Comparison of ENCODE assay signal across 8 cellular contexts in the genomic region with DNA sequence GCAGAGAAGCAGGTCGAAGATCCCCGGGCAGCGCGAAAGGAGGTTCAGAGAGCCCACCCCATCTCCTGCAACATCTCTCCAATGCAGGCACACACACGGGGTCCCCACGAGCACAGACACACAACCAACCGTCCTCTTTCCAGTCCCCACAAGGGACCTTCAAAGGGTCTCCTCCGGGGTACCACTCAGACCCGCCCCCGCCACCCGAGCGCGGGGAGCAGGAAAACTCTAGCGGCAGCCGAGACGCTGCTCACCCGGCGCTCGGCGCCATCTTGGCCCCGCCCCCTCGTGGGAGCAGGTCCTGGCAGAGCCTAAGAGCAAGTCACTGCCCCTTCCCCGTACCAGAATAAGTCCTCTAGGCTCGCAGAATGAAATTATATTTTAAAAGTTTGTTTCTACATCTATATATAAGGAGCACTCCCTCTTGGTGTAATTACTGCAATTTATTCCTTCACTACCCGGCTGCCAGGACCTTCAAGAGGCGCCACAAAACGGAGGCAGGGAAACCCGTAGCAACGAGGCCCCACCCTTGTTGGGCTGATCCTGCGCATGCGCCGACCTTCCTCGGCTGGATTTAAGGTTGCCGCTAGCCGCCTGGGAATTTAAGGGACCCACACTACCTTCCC. TPM values are rescaled to one million over a fixed set of nuclear protein-coding genes. Genes with fewer than 3 reads are reported as not detected.
DNase-seq lines count a peak whose midpoint lies in the region; ATAC-seq lines count a peak whose summit lies in the region.

A gene with protein sequence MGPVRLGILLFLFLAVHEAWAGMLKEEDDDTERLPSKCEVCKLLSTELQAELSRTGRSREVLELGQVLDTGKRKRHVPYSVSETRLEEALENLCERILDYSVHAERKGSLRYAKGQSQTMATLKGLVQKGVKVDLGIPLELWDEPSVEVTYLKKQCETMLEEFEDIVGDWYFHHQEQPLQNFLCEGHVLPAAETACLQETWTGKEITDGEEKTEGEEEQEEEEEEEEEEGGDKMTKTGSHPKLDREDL (plus strand): TSS at position 560 of the 626 bp plus-strand sequence. CDS start 111 bp downstream, outside the sequence.
A gene (minus strand): TSS at position 284 of the 626 bp plus-strand sequence. CDS start 5,149 bp downstream, outside the sequence.

- H3K36me3 ChIP-seq in CD8-positive, alpha-beta memory T cell (ENCODE audit: insufficient read depth, low read length) = no peaks in the 10 kb centered on the region

- ATAC-seq in GM19463 (IDR thresholded peaks at IDR 0.05; ENCODE audit: unreplicated experiment) = peak; percentile 63

- peaks cover 0 to 41% (median 4%) of the 10 kb centered on the region in 3 donors for H3K36me3 Mint-ChIP-seq in CD8-positive, alpha-beta memory T cell

- peak within 1 kb of the TSS; percentile 96 to 100 (median 99) for H3K27ac Mint-ChIP-seq in CD8-positive, alpha-beta memory T cell

- H3K27ac ChIP-seq in CD8-positive, alpha-beta memory T cell (ENCODE audit: low read depth, low read length) = peak within 1 kb of the TSS; percentile 94

- peak within 1 kb of the TSS; percentile 99 for H3K4me3 ChIP-seq in CD8-positive, alpha-beta memory T cell (ENCODE audit: low read length)

- H3K4me1 ChIP-seq in CD8-positive, alpha-beta memory T cell (ENCODE audit: insufficient read depth, low read length) = peaks cover 17% of the 10 kb centered on the region

- no peaks in the 10 kb centered on the region for H3K27me3 Mint-ChIP-seq in CD8-positive, alpha-beta memory T cell

- CTCF ChIA-PET in CD8-positive, alpha-beta memory T cell (lab: Charles Lee) = interaction anchor here (0.9 to 2.1 kb wide), 3 partner anchors 8 to 733 kb away, joined by 3 to 8 read pairs (median 4); a partner anchor contains a TSS

- H3K9me3 ChIP-seq in CD8-positive, alpha-beta memory T cell (ENCODE audit: low read length) = no peaks in the 10 kb centered on the region

- no peaks in the 10 kb centered on the region for H3K9me3 Mint-ChIP-seq in CD8-positive, alpha-beta memory T cell

- H3K4me3 Mint-ChIP-seq in CD8-positive, alpha-beta memory T cell = peak within 1 kb of the TSS; percentile 95 to 99 (median 97)

- POLR2A ChIA-PET in CD8-positive, alpha-beta memory T cell (lab: Charles Lee) = interaction anchor here (1.5 kb wide), 1 partner anchor 15 kb away, joined by 7 read pairs; no protein-coding TSS in a partner anchor

- peak; percentile 93 to 97 (median 94) for DNase-seq in CD8-positive, alpha-beta memory T cell
- DNase-seq in HS-5 (ENCODE audit: low read depth) (peak; percentile 86), NK-92 (lab: John Stamatoyannopoulos, UW; ENCODE audit: unreplicated experiment) (peak; percentile 66), medulla oblongata (ENCODE audit: extremely low spot score) (peak; percentile 97)
- peak; percentile 92 to 93 for DNase-seq in activated CD8-positive, alpha-beta memory T cell treated with anti-CD3 and anti-CD28 coated beads for 1 hour (ENCODE audit: extremely low read depth in 1 of 2, low read depth in 1 of 2)
- peak; percentile 95 for DNase-seq in effector CD4-positive, alpha-beta T cell
- peak; percentile 89 to 91 (median 90) for DNase-seq in stimulated activated CD4-positive, alpha-beta T cell treated with anti-CD3 and anti-CD28 coated beads, TNF-alpha, amount 100 ng/mL, for 48 hours (ENCODE audit: low read depth in 3 of 3)

- H3K4me1 Mint-ChIP-seq in CD8-positive, alpha-beta memory T cell = peaks cover 24 to 34% (median 32%) of the 10 kb centered on the region in 3 donors

- H3K27me3 ChIP-seq in CD8-positive, alpha-beta memory T cell (ENCODE audit: insufficient read depth, low read length, poor library complexity, severe bottlenecking) = no peaks in the 10 kb centered on the region

RNA-seq across cellular contexts. Expression of the first gene that starts in this region (rescaled TPM):
- total RNA-seq in CD8-positive, alpha-beta memory T cell = 10 to 100 TPM; 18.9 to 19.0 TPM
- 24.1 TPM for polyA plus RNA-seq in CD8-positive, alpha-beta memory T cell

RNA-seq across cellular contexts. Expression of the second gene that starts in this region (rescaled TPM):
- 10 to 100 TPM; 75.7 to 82.3 TPM for total RNA-seq in CD8-positive, alpha-beta memory T cell
- 39.8 TPM for polyA plus RNA-seq in CD8-positive, alpha-beta memory T cell

Comparison
In these comparisons a context has a peak if more than half of its experiments do, and no peak if none do; other contexts are left out.
1. Peak in every context shown above with its lines: DNase-seq, ATAC-seq, H3K4me3 ChIP-seq and H3K27ac ChIP-seq.